In genomic region chr15:68559342-68560310, GRCh38 we compare ENCODE assay signal across 7 cellular contexts. TPM values are rescaled to one million over a fixed set of nuclear protein-coding genes. Genes with fewer than 3 reads are reported as not detected.
DNase-seq lines count a peak whose midpoint lies in the region; ATAC-seq and TF ChIP-seq lines count a peak whose summit lies in the region.

No MANE protein-coding gene starts in this region.

- TF ChIP-seq CTCF in GM13976 (IDR thresholded peaks at IDR 0.05; ENCODE audit: borderline replicate concordance, control extremely low read depth, extremely low read depth, insufficient read depth, missing control alignments) (peak; percentile 95), fibroblast of villous mesenchyme (IDR thresholded peaks at IDR 0.05; ENCODE audit: insufficient read depth, low read depth, low read length) (peak; percentile 91), nephron progenitor cell (IDR thresholded peaks at IDR 0.05) (peak; percentile 93)

- no peaks in the 10 kb centered on the region for H3K36me3 Mint-ChIP-seq in nephron progenitor cell (ENCODE audit: low read depth)

- H3K27me3 Mint-ChIP-seq in nephron progenitor cell (ENCODE audit: low read depth, poor library complexity), result peaks cover 63% of the 10 kb centered on the region

- H3K9me3 Mint-ChIP-seq in nephron progenitor cell, result no peaks in the 10 kb centered on the region

- no peak overlapping the region for H3K27ac Mint-ChIP-seq in nephron progenitor cell

- peaks cover 15% of the 10 kb centered on the region for H3K27me3 ChIP-seq in HUES64 (ENCODE audit: insufficient read depth, low read length)

- peak; percentile 82 for ATAC-seq in stimulated activated naive CD8-positive, alpha-beta T cell treated with anti-CD3 and anti-CD28 coated beads, Interleukin-15, Interleukin-2, amounts not matched to agents 100 U/mL and 50 U/mL, for 24 hours

- WGBS in HUES64, result 2% methylated on average over 54 of the region's 54 CpGs

- peaks cover 47% of the 10 kb centered on the region for H3K4me1 Mint-ChIP-seq in nephron progenitor cell

- peak overlapping the region; percentile 92 for H3K4me3 Mint-ChIP-seq in nephron progenitor cell

- in situ Hi-C loops in GM13976 (cut with MboI; ENCODE audit: low sequenced_read_pairs, unreplicated experiment), result loop anchor here (10.0 kb wide), 2 partner anchors 115 to 315 kb away; no protein-coding TSS in a partner anchor

- peaks cover 15% of the 10 kb centered on the region; the same call in 1 of the 2 replicates for H3K4me1 ChIP-seq in HUES64 (ENCODE audit: insufficient read depth, low read length)

- H3K4me3 ChIP-seq in HUES64 (ENCODE audit: low read length) (peak overlapping the region; percentile 62), fibroblast of villous mesenchyme (ENCODE audit: low read depth, low read length) (peak overlapping the region; percentile 49)

- no peaks in the 10 kb centered on the region for H3K9me3 ChIP-seq in HUES64 (ENCODE audit: insufficient read depth, low read depth, low read length)

- no peaks in the 10 kb centered on the region for H3K36me3 ChIP-seq in HUES64 (ENCODE audit: insufficient read depth, low read length)

- peak overlapping the region; percentile 60 for H3K9ac ChIP-seq in HUES64 (ENCODE audit: low read depth, low read length)

- peak overlapping the region; percentile 32; the same call in 1 of the 2 replicates for H3K27ac ChIP-seq in HUES64 (ENCODE audit: low read depth, low read length)

- peak; percentile 89 for DNase-seq in GM13976 (ENCODE audit: low spot score)
- DNase-seq in RKO (ENCODE audit: low spot score), result peak; percentile 72
- peak; percentile 53 for DNase-seq in activated T-helper 9 cell treated with anti-CD3 and anti-CD28 coated beads, Interleukin-2, amount 50 U/mL, for 16 hours (ENCODE audit: low read depth)
- DNase-seq in fibroblast of villous mesenchyme (ENCODE audit: low read depth), result peak; percentile 75
- DNase-seq in nephron progenitor cell, result peak; percentile 94
- DNase-seq in stimulated activated naive CD8-positive, alpha-beta T cell treated with anti-CD3 and anti-CD28 coated beads, Interleukin-15, Interleukin-2, amounts not matched to agents 100 U/mL and 50 U/mL, for 24 hours, result peak; percentile 81

RNA-seq across cellular contexts. Expression of gene CORO2B, which starts 19.2 kb away (rescaled TPM):
- polyA plus RNA-seq in HUES64 (2013, experiment 1 of 2), result 5.6 TPM
- polyA plus RNA-seq in HUES64 (2013, experiment 2 of 2), result 6.7 TPM
- total RNA-seq in fibroblast of villous mesenchyme, result 8.7 and 9.5 TPM in 2 replicates

Comparison
In these comparisons a context has a peak if more than half of its experiments do, and no peak if none do; other contexts are left out.
1. Peak in every context shown above with its lines: DNase-seq, ATAC-seq, H3K4me3 ChIP-seq and H3K27ac ChIP-seq.